28 cellular contexts compared by ENCODE assay signal in genomic region chr6:110191477-110191876, GRCh38.
"Had no signal": no experiment of that assay in that cellular context is flagged by ENCODE, and none has a peak within 500 bp of the region (broad histone marks: within the 10 kb centered on the region; RNA-seq: fewer than 3 reads in every experiment).

No MANE protein-coding gene starts in this region.

- DNase-seq: nephron progenitor cell; nucleus accumbens; pancreas; retina; right cardiac atrium; right lobe of liver; sigmoid colon; small intestine; stimulated activated CD4-positive, alpha-beta T cell treated with anti-CD3 and anti-CD28 coated beads, Interleukin-15, amount 100 ng/mL, for 24 hours; stimulated activated CD4-positive, alpha-beta T cell treated with anti-CD3 and anti-CD28 coated beads, Interleukin-2, amount 100 ng/mL, for 24 hours; stimulated activated CD4-positive, alpha-beta T cell treated with anti-CD3 and anti-CD28 coated beads, Interleukin-2, amount 100 ng/mL, for 48 hours; stimulated activated CD4-positive, alpha-beta T cell treated with anti-CD3 and anti-CD28 coated beads, Interleukin-4, amount 100 ng/mL, for 24 hours; stimulated activated naive B cell treated with anti-CD40 and anti-IgM and Interleukin-4, amounts not matched to agents 10 μg/mL and 1 μg/mL and 100 μg/mL, for 72 hours; stimulated activated naive CD4-positive, alpha-beta T cell treated with Interleukin-2 at 50 U/mL for 16 hours; stomach; thyroid gland; trophoblast cell; upper lobe of left lung had no signal

- H3K4me1 ChIP-seq: prostate gland had no signal

- H3K36me3 ChIP-seq: pancreas, prostate gland, thyroid gland had no signal

- H3K4me1 Mint-ChIP-seq: nephron progenitor cell; neural crest cell; stimulated activated effector memory CD8-positive, alpha-beta T cell treated with anti-CD3 and anti-CD28 coated beads, Interleukin-12 subunit alpha, Interleukin-12 subunit beta, amount 100 ng/mL, for 72 hours had no signal

- FAIRE-seq: pancreas, small intestine, urothelium cell line had no signal

- H3K4me3 ChIP-seq: pancreas, prostate gland, right lobe of liver, sigmoid colon, stomach, thoracic aorta, thyroid gland, tibial nerve, upper lobe of left lung, vagina had no signal

- H3K27ac ChIP-seq: neutrophil, pancreas, prostate gland, right lobe of liver, sigmoid colon, stomach, thoracic aorta, thyroid gland, tibial nerve, upper lobe of left lung, vagina had no signal

- H3K9me3 Mint-ChIP-seq: natural killer cell treated with Interleukin-12 subunit alpha and Interleukin-12 subunit beta and Interleukin-15 and Interleukin-18, amount 100 ng/mL, for 72 hours; nephron progenitor cell; neural crest cell; stimulated activated effector memory CD8-positive, alpha-beta T cell treated with anti-CD3 and anti-CD28 coated beads, Interleukin-12 subunit alpha, Interleukin-12 subunit beta, amount 100 ng/mL, for 72 hours; stimulated activated naive B cell treated with anti-CD40 and anti-IgM and Interleukin-4, amounts not matched to agents 10 μg/mL and 1 μg/mL and 100 μg/mL, for 72 hours; stimulated activated naive CD8-positive, alpha-beta T cell treated with anti-CD3 and anti-CD28 coated beads, Interleukin-15, Interleukin-2, amounts not matched to agents 100 ng/mL and 50 ng/mL, for 24 hours had no signal

- H3K27ac Mint-ChIP-seq: natural killer cell treated with Interleukin-12 subunit alpha and Interleukin-12 subunit beta and Interleukin-15 and Interleukin-18, amount 100 ng/mL, for 72 hours; nephron progenitor cell; stimulated activated effector memory CD8-positive, alpha-beta T cell treated with anti-CD3 and anti-CD28 coated beads, Interleukin-12 subunit alpha, Interleukin-12 subunit beta, amount 100 ng/mL, for 72 hours; stimulated activated naive B cell treated with anti-CD40 and anti-IgM and Interleukin-4, amounts not matched to agents 10 μg/mL and 1 μg/mL and 100 μg/mL, for 72 hours; stimulated activated naive CD8-positive, alpha-beta T cell treated with anti-CD3 and anti-CD28 coated beads, Interleukin-15, Interleukin-2, amounts not matched to agents 100 ng/mL and 50 ng/mL, for 24 hours had no signal

- ATAC-seq: pancreas; right cardiac atrium; stimulated activated effector memory CD8-positive, alpha-beta T cell treated with anti-CD3 and anti-CD28 coated beads, Interleukin-12 subunit alpha, Interleukin-12 subunit beta, amount 100 ng/mL, for 72 hours; stimulated activated naive B cell treated with anti-CD40 and anti-IgM and Interleukin-4, amounts not matched to agents 10 μg/mL and 1 μg/mL and 100 μg/mL, for 72 hours had no signal

- H3K4me3 Mint-ChIP-seq: natural killer cell treated with Interleukin-12 subunit alpha and Interleukin-12 subunit beta and Interleukin-15 and Interleukin-18, amount 100 ng/mL, for 72 hours; nephron progenitor cell; neural crest cell; stimulated activated effector memory CD8-positive, alpha-beta T cell treated with anti-CD3 and anti-CD28 coated beads, Interleukin-12 subunit alpha, Interleukin-12 subunit beta, amount 100 ng/mL, for 72 hours; stimulated activated naive B cell treated with anti-CD40 and anti-IgM and Interleukin-4, amounts not matched to agents 10 μg/mL and 1 μg/mL and 100 μg/mL, for 72 hours; stimulated activated naive CD8-positive, alpha-beta T cell treated with anti-CD3 and anti-CD28 coated beads, Interleukin-15, Interleukin-2, amounts not matched to agents 100 ng/mL and 50 ng/mL, for 24 hours had no signal

- H3K9me3 ChIP-seq: neutrophil, pancreas, prostate gland, right lobe of liver, sigmoid colon, stomach, thoracic aorta, thyroid gland, tibial nerve, upper lobe of left lung, vagina had no signal

- H3K27me3 ChIP-seq: neutrophil, pancreas, right lobe of liver, sigmoid colon, stomach, thyroid gland, tibial nerve, upper lobe of left lung, vagina had no signal

- H3K27me3 Mint-ChIP-seq: natural killer cell treated with Interleukin-12 subunit alpha and Interleukin-12 subunit beta and Interleukin-15 and Interleukin-18, amount 100 ng/mL, for 72 hours; stimulated activated naive B cell treated with anti-CD40 and anti-IgM and Interleukin-4, amounts not matched to agents 10 μg/mL and 1 μg/mL and 100 μg/mL, for 72 hours; stimulated activated naive CD8-positive, alpha-beta T cell treated with anti-CD3 and anti-CD28 coated beads, Interleukin-15, Interleukin-2, amounts not matched to agents 100 ng/mL and 50 ng/mL, for 24 hours had no signal

- H3K36me3 Mint-ChIP-seq: natural killer cell treated with Interleukin-12 subunit alpha and Interleukin-12 subunit beta and Interleukin-15 and Interleukin-18, amount 100 ng/mL, for 72 hours had no signal
